Comparison of ENCODE assay signal across 25 cellular contexts in the genomic region with DNA sequence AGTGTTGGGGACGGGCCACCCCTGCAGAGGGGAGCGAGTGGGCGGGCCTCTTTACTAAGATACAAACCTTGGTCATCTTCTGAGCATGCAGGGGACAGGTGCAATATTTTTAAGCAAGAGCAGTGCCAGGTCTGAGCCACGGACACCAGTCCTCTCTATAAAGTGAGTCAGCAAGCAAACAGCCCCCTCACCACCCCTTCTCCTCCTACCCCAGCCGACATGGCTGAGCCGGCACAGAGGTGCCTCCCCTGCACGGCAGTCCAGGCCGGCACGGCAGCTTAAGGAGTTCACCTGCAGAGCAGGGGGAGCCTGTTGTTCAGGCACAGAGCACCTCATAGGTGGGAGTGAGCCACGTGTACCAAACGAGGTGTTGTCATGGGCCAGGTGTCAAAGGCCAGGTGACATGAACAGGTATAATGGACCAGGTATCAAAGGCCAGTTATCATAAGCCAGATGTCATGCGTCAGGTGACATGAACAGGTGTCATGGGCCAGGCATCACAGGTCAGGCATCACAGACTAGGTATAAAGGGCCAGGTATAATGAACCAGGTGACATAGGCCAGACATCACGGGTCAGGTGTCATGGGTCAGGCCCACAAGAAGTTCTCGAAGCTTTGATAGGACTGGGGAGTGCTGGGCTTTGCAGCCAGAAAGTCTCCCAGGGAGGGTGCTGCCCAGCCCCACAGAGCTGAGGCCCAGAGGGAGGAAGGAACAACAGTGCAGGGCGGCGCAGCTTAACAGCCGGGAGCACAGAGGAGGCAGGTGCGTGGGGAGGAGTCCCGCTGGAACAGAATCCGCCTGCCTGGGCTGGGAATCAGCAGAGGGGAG. TPM values are rescaled to one million over a fixed set of nuclear protein-coding genes. Genes with fewer than 3 reads are reported as not detected.
DNase-seq lines count a peak whose midpoint lies in the region; ATAC-seq, FAIRE-seq and TF ChIP-seq lines count a peak whose summit lies in the region.
"Had no signal": no experiment of that assay in that cellular context is flagged by ENCODE, and none has a peak within 500 bp of the region (broad histone marks: within the 10 kb centered on the region; RNA-seq: fewer than 3 reads in every experiment).

No MANE protein-coding gene starts in this region.

- H3K4me1 ChIP-seq in HEK293 (ENCODE audit: control insufficient read depth, insufficient read depth, low read length) (no peaks in the 10 kb centered on the region), Panc1 (ENCODE audit: control insufficient read depth, insufficient read depth, low read length) (no peaks in the 10 kb centered on the region), HepG2 (ENCODE audit: insufficient read depth, low read length) (no peaks in the 10 kb centered on the region), vagina (peaks cover 6% of the 10 kb centered on the region)
- H3K4me1 ChIP-seq: adrenal gland, BE2C, left ventricle myocardium inferior, psoas muscle, SJCRH30, upper lobe of right lung had no signal

- 6% methylated on average over 12 of the region's 20 CpGs for WGBS in HepG2 (ENCODE audit: low lambda C conversion rate)

- peak; percentile 31; the same call in 1 of the 2 replicates for ATAC-seq in Panc1
- ATAC-seq in HepG2 = no peak; the same call in 2 of the 3 replicates
- ATAC-seq in GM19328 (IDR thresholded peaks at IDR 0.05; ENCODE audit: unreplicated experiment) = no peak
- ATAC-seq: upper lobe of right lung had no signal

- CTCF ChIA-PET in HEK293 (lab: Yijun Ruan, JAX) (no interaction called here), Panc1 (lab: Charles Lee) (no interaction called here), HepG2 (lab: Yijun Ruan, JAX; ENCODE audit: low intra/inter-chr PET ratio, low total read pairs) (no interaction called here)

- FAIRE-seq in HepG2 (lab: Jason Lieb, UNC) = no peak
- FAIRE-seq: A204.1 had no signal

- POLR2A ChIA-PET in HEK293 (lab: Yijun Ruan, JAX) = no interaction called here
- POLR2A ChIA-PET in Panc1 (lab: Charles Lee) = no interaction called here
- POLR2A ChIA-PET in HepG2 (lab: Yijun Ruan, JAX) = no interaction called here

- H4K20me1 ChIP-seq in HepG2 (ENCODE audit: insufficient read depth, low read length) = no peaks in the 10 kb centered on the region; the same call in 1 of the 2 replicates

- H3K4me2 ChIP-seq in HepG2 (ENCODE audit: low read depth, low read length) = no peak overlapping the region

- TF ChIP-seq CTCF in HEK293 (tag by site-specific recombination; IDR thresholded peaks at IDR 0.05) (no peak), Panc1 (IDR thresholded peaks at IDR 0.05) (no peak), HepG2 (CRISPR knock-in tag; IDR thresholded peaks at IDR 0.05) (no peak), vagina (IDR thresholded peaks at IDR 0.05) (no peak)

- H2AFZ ChIP-seq in HepG2 (ENCODE audit: low read length) = no peak overlapping the region

- TF ChIP-seq RAD21 in HepG2 (CRISPR knock-in tag; IDR thresholded peaks at IDR 0.05) = no peak

- H3K27ac ChIP-seq in HEK293 (ENCODE audit: extremely low read depth, low read depth, low read length) = no peak overlapping the region
- H3K27ac ChIP-seq in Panc1 (ENCODE audit: low read length) = no peak overlapping the region
- no peak overlapping the region for H3K27ac ChIP-seq in HepG2 (ENCODE audit: extremely low read length, insufficient read depth, low read length)
- H3K27ac ChIP-seq in vagina = no peak overlapping the region
- H3K27ac ChIP-seq: adrenal gland, coronary artery, left ventricle myocardium inferior, psoas muscle, SJCRH30, upper lobe of right lung, VCaP had no signal

- intact Hi-C loops in Panc1 (cut with micrococcal nuclease; ENCODE audit: unreplicated experiment) = no loop called here
- intact Hi-C loops in HepG2 (cut with micrococcal nuclease; ENCODE audit: unreplicated experiment) = no loop called here
- intact Hi-C loops in vagina (cut with DNase I) = no loop called here

- H3K36me3 ChIP-seq in HEK293 (ENCODE audit: control insufficient read depth in 2 of 2, insufficient read depth in 1 of 2, low read length in 2 of 2) (no peaks in the 10 kb centered on the region), Panc1 (ENCODE audit: control insufficient read depth, insufficient read depth, low read length) (no peaks in the 10 kb centered on the region), HepG2 (replicated peaks in 1 of 2; ENCODE audit: control insufficient read depth in 1 of 2, insufficient read depth in 2 of 2, low read length in 2 of 2) (no peaks in the 10 kb centered on the region), vagina (no peaks in the 10 kb centered on the region)
- H3K36me3 ChIP-seq: adrenal gland, BE2C, left ventricle myocardium inferior, SJCRH30, upper lobe of right lung had no signal

- no peaks in the 10 kb centered on the region for H3K79me2 ChIP-seq in HepG2 (ENCODE audit: insufficient read depth, low read length)

- TF ChIP-seq POLR2A in HepG2 (IDR thresholded peaks at IDR 0.05; ENCODE audit: insufficient read depth in 1 of 2, low read depth in 2 of 2, low read length in 2 of 2) (no peak), vagina (IDR thresholded peaks at IDR 0.05) (no peak)

- H3K4me3 ChIP-seq in HEK293 (ENCODE audit: low read depth, low read length) (no peak overlapping the region), Panc1 (ENCODE audit: low read depth in 2 of 2, low read length in 2 of 2) (no peak overlapping the region), HepG2 (replicated peaks in 1 of 3; ENCODE audit: insufficient read depth in 1 of 3, low read depth in 2 of 3, low read length in 3 of 3) (no peak overlapping the region), vagina (no peak overlapping the region)
- H3K4me3 ChIP-seq: adrenal gland, coronary artery, left ventricle myocardium inferior, psoas muscle, SJCRH30, upper lobe of right lung had no signal

- no peaks in the 10 kb centered on the region for H3K9me3 ChIP-seq in HEK293 (ENCODE audit: control insufficient read depth, insufficient read depth, low read depth, low read length)
- no peaks in the 10 kb centered on the region for H3K9me3 ChIP-seq in Panc1 (ENCODE audit: control insufficient read depth, insufficient read depth, low read depth, low read length)
- H3K9me3 ChIP-seq in HepG2 (ENCODE audit: low read length) = peaks cover 7% of the 10 kb centered on the region; the same call in 1 of the 2 replicates
- no peaks in the 10 kb centered on the region for H3K9me3 ChIP-seq in vagina
- H3K9me3 ChIP-seq: adrenal gland, BE2C, psoas muscle, SJCRH30, upper lobe of right lung had no signal

- H3K9ac ChIP-seq in HepG2 (ENCODE audit: insufficient read depth, low read depth, low read length) = no peak overlapping the region

- TF ChIP-seq EP300 in HepG2 (IDR thresholded peaks at IDR 0.05; ENCODE audit: low read depth in 2 of 2, low read length in 2 of 2) (no peak), HepG2 (CRISPR knock-in tag; IDR thresholded peaks at IDR 0.05; ENCODE audit: borderline replicate concordance) (no peak)

- no TSS peak for BruUV-seq in Panc1 (replicated peaks; lab: Mats Ljungman, UMichigan)
- no TSS peak for BruUV-seq in HepG2 (replicated peaks; lab: Mats Ljungman, UMichigan)

- H3K27me3 ChIP-seq in Panc1 (ENCODE audit: control insufficient read depth, insufficient read depth, low read length) = no peaks in the 10 kb centered on the region
- peaks cover 3 to 34% of the 10 kb centered on the region in 2 experiments; a peak in 3 of 5 replicates for H3K27me3 ChIP-seq in HepG2 (ENCODE audit: control insufficient read depth in 1 of 2, insufficient read depth in 2 of 2, low read length in 2 of 2)
- H3K27me3 ChIP-seq in vagina = no peaks in the 10 kb centered on the region
- H3K27me3 ChIP-seq: adrenal gland, BE2C, SJCRH30, upper lobe of right lung had no signal

- in situ Hi-C loops in Panc1 (cut with HindIII; ENCODE audit: low pct_unique_long_range_greater_than_20kb, low sequenced_read_pairs) (no loop called here), HepG2 (cut with HindIII; ENCODE audit: extremely low pct_ligation_motif_present, low pct_unique_long_range_greater_than_20kb) (no loop called here)

- DNase-seq in NCI-H1417 (lab: John Stamatoyannopoulos, UW) (peak in 2 of 3 experiments; percentile 63 to 80), NCI-H1417 treated with DMSO at 0.1 percent for 48 hours (lab: John Stamatoyannopoulos, UW) (no peak), Panc1 (ENCODE audit: low read depth, low spot score) (no peak), HepG2 (ENCODE audit: low spot score) (no peak), vagina (ENCODE audit: extremely low spot score in 2 of 2) (no peak), epidermal melanocyte (ENCODE audit: insufficient read length, low spot score) (no peak)
- DNase-seq: activated CD4-positive, alpha-beta T cell treated with anti-CD3 and anti-CD28 coated beads, Interleukin-2, amount 50 U/mL, for 4 hours; activated gamma-delta T cell treated with Interleukin-2 at 50 U/mL for 16 hours; adrenal gland; BE2C; endodermal cell; GF-D8; glutamatergic neuron; HFFc6; left ventricle myocardium inferior; NCI-H524; SJCRH30; T-helper 2 cell; upper lobe of right lung had no signal

TF ChIP-seq in HepG2, 621 proteins besides CTCF, POLR2A, EP300 and RAD21 (continues in another document):
- TF ChIP-seq ZC3H13 (CRISPR knock-in tag; IDR thresholded peaks at IDR 0.05) (no peak), ZNF263 (CRISPR knock-in tag; IDR thresholded peaks at IDR 0.05) (peak; percentile 76)

RNA-seq across cellular contexts. Expression of a gene that starts 42.6 kb away (rescaled TPM):
- total RNA-seq in Panc1 (2021; ENCODE audit: unreplicated experiment) (1.3 TPM), HepG2 (2016; rRNA removed; fragmentation: Illumina TruSeq; extraction: Trizol) (not detected in 2 replicates), vagina (2.2 TPM)
- 0.87 TPM for polyA plus RNA-seq in Panc1 (2012; ENCODE audit: insufficient read length)
- not detected in 2 replicates for total RNA-seq in HepG2 (2016; cell fraction: cytosol; rRNA removed; fragmentation: Illumina TruSeq; extraction: Trizol; ENCODE audit: low read depth)
- total RNA-seq in HepG2 (2016; cell fraction: insoluble cytoplasmic fraction; rRNA removed; fragmentation: Illumina TruSeq; extraction: Trizol) = not detected in 2 replicates
- total RNA-seq in HepG2 (2016; cell fraction: membrane; rRNA removed; fragmentation: Illumina TruSeq; extraction: Trizol) = not detected in 2 replicates
- not detected in 2 replicates for total RNA-seq in HepG2 (2016; cell fraction: nucleus; rRNA removed; fragmentation: Illumina TruSeq; extraction: Trizol)
- not detected in 2 replicates for polyA plus RNA-seq in HepG2 (2011; rRNA removed)
- polyA plus RNA-seq in HepG2 (2011; cell fraction: cytosol; rRNA removed) = not detected in 2 replicates
- polyA plus RNA-seq in HepG2 (2011; cell fraction: nucleus; rRNA removed) = 0.02 TPM in 1 of 2 replicates, not detected in the other
- not detected in 2 replicates for polyA plus RNA-seq in HepG2 (2012)
- not detected in 2 replicates for polyA plus RNA-seq in HepG2 (2016; cell fraction: cytosol; fragmentation: Illumina TruSeq; extraction: Trizol; ENCODE audit: low read depth)
- not detected in 2 replicates for polyA plus RNA-seq in HepG2 (2016; cell fraction: insoluble cytoplasmic fraction; fragmentation: Illumina TruSeq; extraction: Trizol; ENCODE audit: low read depth)
- polyA plus RNA-seq in HepG2 (2016; cell fraction: membrane; fragmentation: Illumina TruSeq; extraction: Trizol; ENCODE audit: low read depth) = not detected in 2 replicates
- polyA plus RNA-seq in HepG2 (2016; cell fraction: nucleus; fragmentation: Illumina TruSeq; extraction: Trizol; ENCODE audit: insufficient read depth, low read depth) = not detected in 2 replicates
- not detected in 2 replicates for polyA minus RNA-seq in HepG2 (2011; rRNA and poly(A)+ RNA removed; ENCODE audit: low replicate concordance)
- not detected in 2 replicates for polyA minus RNA-seq in HepG2 (2011; cell fraction: cytosol; rRNA and poly(A)+ RNA removed)
- not detected in 2 replicates for polyA minus RNA-seq in HepG2 (2011; cell fraction: nucleus; rRNA and poly(A)+ RNA removed)
- total RNA-seq: SJCRH30 had no signal

Comparison
In these comparisons a context has a peak if more than half of its experiments do, and no peak if none do; other contexts are left out.
1. DNase-seq: peak in NCI-H1417 (2 of 3); none in NCI-H1417 treated with DMSO at 0.1 percent for 48 hours (single experiment), Panc1 (single experiment), HepG2 (single experiment), vagina (0 of 2) and epidermal melanocyte (single experiment).